ENCODE assay signal across 9 cellular contexts in the genomic region with DNA sequence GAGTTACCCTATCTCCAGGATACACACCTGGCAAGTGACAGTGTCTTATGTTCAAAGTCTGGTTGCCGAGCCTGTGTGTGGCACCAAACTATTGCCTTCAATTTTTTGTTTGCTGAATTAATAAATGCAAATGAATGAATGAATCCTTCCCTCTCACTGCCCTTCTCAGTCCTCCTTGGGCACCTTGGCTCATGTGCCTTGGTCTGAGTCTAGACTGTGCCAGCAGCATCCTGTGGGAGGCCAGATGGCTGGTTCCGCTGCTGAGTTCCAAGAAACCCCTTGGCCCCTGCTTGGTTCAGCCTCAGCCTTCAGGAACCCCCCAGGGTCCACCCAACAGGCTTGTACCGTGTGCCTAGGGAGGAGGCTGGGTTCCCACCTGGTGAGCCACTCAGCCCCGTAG. TPM values are rescaled to one million over a fixed set of nuclear protein-coding genes. Genes with fewer than 3 reads are reported as not detected.
DNase-seq lines count a peak whose midpoint lies in the region; ATAC-seq, FAIRE-seq and TF ChIP-seq lines count a peak whose summit lies in the region.
"Had no signal": no experiment of that assay in that cellular context is flagged by ENCODE, and none has a peak within 500 bp of the region (broad histone marks: within the 10 kb centered on the region; RNA-seq: fewer than 3 reads in every experiment).

No MANE protein-coding gene starts in this region.

- intact Hi-C loops in left ventricle myocardium superior (cut with micrococcal nuclease) (no loop called here), upper lobe of right lung (cut with DNase I) (no loop called here)

- ATAC-seq in left ventricle myocardium superior (no peak), upper lobe of right lung (no peak), HG02852 (IDR thresholded peaks at IDR 0.05; ENCODE audit: unreplicated experiment) (no peak)
- ATAC-seq in naive thymus-derived CD8-positive, alpha-beta T cell = no peak

- no peaks in the 10 kb centered on the region for H3K9me3 ChIP-seq in right atrium auricular region
- no peaks in the 10 kb centered on the region for H3K9me3 ChIP-seq in astrocyte (ENCODE audit: insufficient read depth, low read depth, low read length)
- H3K9me3 ChIP-seq in upper lobe of right lung = no peaks in the 10 kb centered on the region

- TF ChIP-seq CTCF in right atrium auricular region (IDR thresholded peaks at IDR 0.05) = no peak
- no peak for TF ChIP-seq CTCF in astrocyte (IDR thresholded peaks at IDR 0.05; ENCODE audit: insufficient read depth, low read depth, low read length)
- no peak for TF ChIP-seq CTCF in upper lobe of right lung (IDR thresholded peaks at IDR 0.05)

- H3K9me3 Mint-ChIP-seq in astrocyte (ENCODE audit: unreplicated experiment) = no peaks in the 10 kb centered on the region
- H3K9me3 Mint-ChIP-seq in naive thymus-derived CD8-positive, alpha-beta T cell = no peaks in the 10 kb centered on the region

- H3K4me3 ChIP-seq in right atrium auricular region = peak overlapping the region in 1 of 2 donors; percentile 70
- no peak overlapping the region for H3K4me3 ChIP-seq in astrocyte (ENCODE audit: insufficient read depth, low read depth, low read length)
- H3K4me3 ChIP-seq in upper lobe of right lung = peak overlapping the region; percentile 76

- no peaks in the 10 kb centered on the region for H3K4me1 Mint-ChIP-seq in astrocyte (ENCODE audit: low read depth, unreplicated experiment)
- peaks cover 19 to 56% (median 38%) of the 10 kb centered on the region in 4 donors for H3K4me1 Mint-ChIP-seq in naive thymus-derived CD8-positive, alpha-beta T cell

- H3K27ac ChIP-seq in right atrium auricular region (peak overlapping the region; percentile 98), astrocyte (ENCODE audit: low read depth, low read length) (no peak overlapping the region), upper lobe of right lung (peak overlapping the region; percentile 97)

- peak overlapping the region; percentile 87 for H3K4me3 Mint-ChIP-seq in astrocyte (ENCODE audit: unreplicated experiment)
- peak overlapping the region; percentile 90 to 99 (median 94) for H3K4me3 Mint-ChIP-seq in naive thymus-derived CD8-positive, alpha-beta T cell

- H3K79me2 ChIP-seq in astrocyte (ENCODE audit: insufficient read depth, low read length) = peaks cover 14% of the 10 kb centered on the region

- H3K27ac Mint-ChIP-seq in astrocyte (ENCODE audit: unreplicated experiment) = no peak overlapping the region
- H3K27ac Mint-ChIP-seq in naive thymus-derived CD8-positive, alpha-beta T cell = peak overlapping the region in 7 of 10 donors; percentile 62 to 100 (median 93)

- H3K36me3 Mint-ChIP-seq in astrocyte (ENCODE audit: low read depth, unreplicated experiment) = no peaks in the 10 kb centered on the region
- no peaks in the 10 kb centered on the region for H3K36me3 Mint-ChIP-seq in naive thymus-derived CD8-positive, alpha-beta T cell

- no peaks in the 10 kb centered on the region for H4K20me1 ChIP-seq in astrocyte (ENCODE audit: insufficient read depth, low read length)

- no peak overlapping the region for H3K4me2 ChIP-seq in astrocyte (ENCODE audit: low read length)

- FAIRE-seq in astrocyte (lab: Jason Lieb, UNC) = no peak

- H3K27me3 ChIP-seq in right atrium auricular region (no peaks in the 10 kb centered on the region), astrocyte (ENCODE audit: insufficient read depth, low read length) (no peaks in the 10 kb centered on the region), upper lobe of right lung (no peaks in the 10 kb centered on the region)

- H3K27me3 Mint-ChIP-seq in astrocyte (ENCODE audit: low read depth, unreplicated experiment) = no peaks in the 10 kb centered on the region
- no peaks in the 10 kb centered on the region for H3K27me3 Mint-ChIP-seq in naive thymus-derived CD8-positive, alpha-beta T cell

- DNase-seq in right atrium auricular region (ENCODE audit: low spot score) = no peak
- no peak for DNase-seq in left ventricle myocardium superior
- DNase-seq in astrocyte (ENCODE audit: low read depth) = no peak
- no peak for DNase-seq in naive thymus-derived CD8-positive, alpha-beta T cell
- no peak for DNase-seq in upper lobe of right lung
- no peak for DNase-seq in iPS-NIHi7 (ENCODE audit: extremely low spot score)
- no peak for DNase-seq in stimulated activated CD4-positive, alpha-beta T cell treated with anti-CD3 and anti-CD28 coated beads, Interleukin-15, amount 100 ng/mL, for 24 hours
- DNase-seq: effector CD8-positive, alpha-beta T cell had no signal

- POLR2A ChIA-PET in naive thymus-derived CD8-positive, alpha-beta T cell (lab: Charles Lee) = interaction anchor here (0.7 kb wide), 1 partner anchor 403 kb away, joined by 3 read pairs; no protein-coding TSS in a partner anchor

- H3K36me3 ChIP-seq in right atrium auricular region (no peaks in the 10 kb centered on the region), astrocyte (ENCODE audit: insufficient read depth, low read length) (no peaks in the 10 kb centered on the region), upper lobe of right lung (no peaks in the 10 kb centered on the region)

- H2AFZ ChIP-seq in astrocyte (ENCODE audit: low read depth, low read length) = no peak overlapping the region

- peaks cover 0 to 70% of the 10 kb centered on the region in 2 donors for H3K4me1 ChIP-seq in right atrium auricular region
- H3K4me1 ChIP-seq in astrocyte (ENCODE audit: insufficient read depth, low read length) = peaks cover 21% of the 10 kb centered on the region
- H3K4me1 ChIP-seq in upper lobe of right lung = peaks cover 61% of the 10 kb centered on the region

- H3K9ac ChIP-seq in astrocyte (ENCODE audit: low read length) = no peak overlapping the region

RNA-seq across cellular contexts. Expression of a gene that starts 31.0 kb away (rescaled TPM):
- total RNA-seq in right atrium auricular region (10 to 100 TPM; 49.1 to 55.3 TPM), left ventricle myocardium superior (71.8 TPM), astrocyte (48.1 and 54.6 TPM in 2 replicates), upper lobe of right lung (47.7 TPM)
- total RNA-seq in naive thymus-derived CD8-positive, alpha-beta T cell = 10 to 100 TPM; 26.2 to 26.4 TPM
- 10 to 100 TPM in 1 of 3 donors, 1 to 10 TPM in 2; 8.7 to 12.1 (median 9.0) TPM for polyA plus RNA-seq in naive thymus-derived CD8-positive, alpha-beta T cell

RNA-seq across cellular contexts. Expression of a gene that starts 33.8 kb away (rescaled TPM):
- 10 to 100 TPM; 12.7 to 14.2 TPM for total RNA-seq in right atrium auricular region
- 25.4 TPM for total RNA-seq in left ventricle myocardium superior
- total RNA-seq in astrocyte = 5.9 and 6.3 TPM in 2 replicates
- 1 to 10 TPM; 5.2 to 5.9 TPM for total RNA-seq in naive thymus-derived CD8-positive, alpha-beta T cell
- 1 to 10 TPM; 2.0 to 5.7 (median 4.4) TPM for polyA plus RNA-seq in naive thymus-derived CD8-positive, alpha-beta T cell
- total RNA-seq in upper lobe of right lung = 45.6 TPM

RNA-seq across cellular contexts. Expression of a gene that starts 52.9 kb away (rescaled TPM):
- total RNA-seq in right atrium auricular region (10 to 100 TPM; 19.3 to 23.5 TPM), left ventricle myocardium superior (20.2 TPM), astrocyte (25.3 and 30.9 TPM in 2 replicates), upper lobe of right lung (32.9 TPM)
- 10 to 100 TPM; 34.0 to 35.8 TPM for total RNA-seq in naive thymus-derived CD8-positive, alpha-beta T cell
- 10 to 100 TPM; 17.2 to 21.4 (median 17.9) TPM for polyA plus RNA-seq in naive thymus-derived CD8-positive, alpha-beta T cell

RNA-seq across cellular contexts. Expression of a gene that starts 53.4 kb away (rescaled TPM):
- total RNA-seq in right atrium auricular region (100 to 1,000 TPM; 447 to 604 TPM), left ventricle myocardium superior (887 TPM), astrocyte (67.2 and 73.7 TPM in 2 replicates), upper lobe of right lung (84.1 TPM)
- total RNA-seq in naive thymus-derived CD8-positive, alpha-beta T cell = 10 to 100 TPM; 67.7 to 75.1 TPM
- 10 to 100 TPM; 64.2 to 91.9 (median 72.3) TPM for polyA plus RNA-seq in naive thymus-derived CD8-positive, alpha-beta T cell
